ENCODE assay signal across 9 cellular contexts in genomic region chr17:49342575-49342936, GRCh38. TPM values are rescaled to one million over a fixed set of nuclear protein-coding genes. Genes with fewer than 3 reads are reported as not detected.
A peak's percentile ranks its signal among the peaks of the same experiment; 100 is the strongest.
DNase-seq lines count a peak whose midpoint lies in the region; ATAC-seq and TF ChIP-seq lines count a peak whose summit lies in the region.
"Had no signal": no experiment of that assay in that cellular context is flagged by ENCODE, and none has a peak within 500 bp of the region (broad histone marks: within the 10 kb centered on the region; RNA-seq: fewer than 3 reads in every experiment).

No MANE protein-coding gene starts in this region.

- H2BK12ac ChIP-seq in mesenchymal stem cell (ENCODE audit: low read length in 2 of 2): no peak overlapping the region

- H3K9ac ChIP-seq in mesenchymal stem cell (ENCODE audit: low read length): peak overlapping the region; percentile 71

- intact Hi-C loops in testis (cut with DNase I; ENCODE audit: low total_unique reads): no loop called here

- H3K4me1 ChIP-seq in mesenchymal stem cell (ENCODE audit: control insufficient read depth, insufficient read depth, low read depth, low read length) (peaks cover 5% of the 10 kb centered on the region), testis (peaks cover 17% of the 10 kb centered on the region)

- H2AFZ ChIP-seq in mesenchymal stem cell (ENCODE audit: low read depth, low read length): no peak overlapping the region

- H3K18ac ChIP-seq in mesenchymal stem cell (ENCODE audit: low read depth in 1 of 2, low read length in 2 of 2): no peak overlapping the region

- no peaks in the 10 kb centered on the region for H3K9me3 ChIP-seq in mesenchymal stem cell (ENCODE audit: control insufficient read depth, low read length)
- no peaks in the 10 kb centered on the region for H3K9me3 ChIP-seq in testis

- peaks cover 23% of the 10 kb centered on the region for H3K79me1 ChIP-seq in mesenchymal stem cell (replicated peaks; ENCODE audit: low read length, poor library complexity, severe bottlenecking)

- H3K14ac ChIP-seq in mesenchymal stem cell (ENCODE audit: low read length in 2 of 2): no peak overlapping the region

- H3K4me3 ChIP-seq in HFF-Myc (replicated peaks; ENCODE audit: low read depth, low read length) (peak overlapping the region; percentile 11; the same call in 1 of the 2 replicates), mesenchymal stem cell (ENCODE audit: insufficient read depth in 1 of 2, low read depth in 1 of 2, low read length in 2 of 2) (peak overlapping the region in 1 of 2 experiments; percentile 67), testis (no peak overlapping the region)

- H3K36me3 ChIP-seq in mesenchymal stem cell (ENCODE audit: control insufficient read depth in 1 of 2, insufficient read depth in 2 of 2, low read depth in 1 of 2, low read length in 2 of 2): no peaks in the 10 kb centered on the region
- no peaks in the 10 kb centered on the region for H3K36me3 ChIP-seq in testis (ENCODE audit: low read depth, missing control alignments)
- H3K36me3 ChIP-seq: brain microvascular endothelial cell had no signal

- no CpG with 5 or more reads among the region's 1 CpG for WGBS in mesenchymal stem cell
- WGBS in testis, 2 donors: 27 to 35% methylated on average over 1 of the region's 1 CpG

- H4K91ac ChIP-seq in mesenchymal stem cell (ENCODE audit: low read length): no peak overlapping the region

- no peak overlapping the region for H2BK120ac ChIP-seq in mesenchymal stem cell (ENCODE audit: low read depth, low read length)

- TF ChIP-seq CTCF in HFF-Myc (IDR thresholded peaks at IDR 0.05; ENCODE audit: low read depth, low read length, missing control alignments): no peak
- no peak for TF ChIP-seq CTCF in testis (IDR thresholded peaks at IDR 0.05)

- no peaks in the 10 kb centered on the region for H3K27me3 ChIP-seq in mesenchymal stem cell (ENCODE audit: control insufficient read depth in 1 of 2, insufficient read depth in 1 of 2, low read length in 2 of 2)
- H3K27me3 ChIP-seq in testis: no peaks in the 10 kb centered on the region
- H3K27me3 ChIP-seq: brain microvascular endothelial cell had no signal

- no peak overlapping the region for H2AK5ac ChIP-seq in mesenchymal stem cell (ENCODE audit: low read length, severe bottlenecking)

- no peak overlapping the region for H2BK5ac ChIP-seq in mesenchymal stem cell (ENCODE audit: low read depth, low read length, poor library complexity, severe bottlenecking)

- peak; percentile 31 for ATAC-seq in GM18502 (IDR thresholded peaks at IDR 0.05; ENCODE audit: poor library complexity, unreplicated experiment)

- no peak for DNase-seq in HFF-Myc (ENCODE audit: extremely low read depth, low read depth)
- peak; percentile 45 for DNase-seq in SK-MEL-5 (ENCODE audit: low read depth, low spot score)
- DNase-seq in mesenchymal stem cell: peak; percentile 45
- no peak for DNase-seq in NCI-H748 (lab: John Stamatoyannopoulos, UW; ENCODE audit: unreplicated experiment)
- DNase-seq in testis: no peak
- no peak for DNase-seq in stimulated activated naive CD4-positive, alpha-beta T cell treated with Interleukin-2 at 50 U/mL for 16 hours (lab: John Stamatoyannopoulos, UW)
- no peak for DNase-seq in GM03348 (ENCODE audit: low spot score)

- H3K23ac ChIP-seq in mesenchymal stem cell (ENCODE audit: low read length in 2 of 2): no peak overlapping the region

- H3K4me2 ChIP-seq in mesenchymal stem cell (ENCODE audit: low read length, poor library complexity, severe bottlenecking): no peak overlapping the region

- in situ Hi-C loops in SK-MEL-5 (cut with HindIII; ENCODE audit: low pct_unique_long_range_greater_than_20kb, low sequenced_read_pairs): no loop called here

- H3K27ac ChIP-seq in mesenchymal stem cell (ENCODE audit: low read length, poor library complexity, severe bottlenecking) (no peak overlapping the region), testis (peak overlapping the region in 1 of 2 donors; percentile 27)
- H3K27ac ChIP-seq: brain microvascular endothelial cell had no signal

- TF ChIP-seq POLR2A in testis (IDR thresholded peaks at IDR 0.05): no peak

- no peak overlapping the region for H4K8ac ChIP-seq in mesenchymal stem cell (ENCODE audit: low read length)

- H2BK15ac ChIP-seq in mesenchymal stem cell (ENCODE audit: low read depth, poor library complexity, severe bottlenecking): no peak overlapping the region

- H3K4ac ChIP-seq in mesenchymal stem cell (ENCODE audit: low read depth in 1 of 2, low read length in 2 of 2): no peak overlapping the region

RNA-seq across cellular contexts. Expression of gene ZNF652, which starts 19.5 kb away (rescaled TPM):
- 36.0 and 36.9 TPM in 2 replicates for total RNA-seq in SK-MEL-5 (2014; rRNA removed; shearing (Covaris generic))
- 16.8 and 17.5 TPM in 2 replicates for polyA plus RNA-seq in SK-MEL-5 (2015; cell fraction: cytosol; rRNA removed)
- polyA plus RNA-seq in SK-MEL-5 (2015; cell fraction: nucleus; rRNA removed): 27.5 and 32.5 TPM in 2 replicates
- polyA plus RNA-seq in mesenchymal stem cell (2013, experiment 1 of 2): 13.6 TPM
- 14.5 TPM for polyA plus RNA-seq in mesenchymal stem cell (2013, experiment 2 of 2)
- total RNA-seq in testis: 10 to 100 TPM; 51.2 to 62.3 TPM
- polyA plus RNA-seq in testis (ENCODE audit: insufficient read depth, low read depth, low replicate concordance): 32.3 TPM

Comparison
In these comparisons a context has a peak if more than half of its experiments do, and no peak if none do; other contexts are left out.
1. DNase-seq: peak in SK-MEL-5 (single experiment) and mesenchymal stem cell (single experiment); none in HFF-Myc (single experiment), NCI-H748 (single experiment), testis (single experiment), stimulated activated naive CD4-positive, alpha-beta T cell treated with Interleukin-2 at 50 U/mL for 16 hours (single experiment) and GM03348 (single experiment).